In the genomic region with DNA sequence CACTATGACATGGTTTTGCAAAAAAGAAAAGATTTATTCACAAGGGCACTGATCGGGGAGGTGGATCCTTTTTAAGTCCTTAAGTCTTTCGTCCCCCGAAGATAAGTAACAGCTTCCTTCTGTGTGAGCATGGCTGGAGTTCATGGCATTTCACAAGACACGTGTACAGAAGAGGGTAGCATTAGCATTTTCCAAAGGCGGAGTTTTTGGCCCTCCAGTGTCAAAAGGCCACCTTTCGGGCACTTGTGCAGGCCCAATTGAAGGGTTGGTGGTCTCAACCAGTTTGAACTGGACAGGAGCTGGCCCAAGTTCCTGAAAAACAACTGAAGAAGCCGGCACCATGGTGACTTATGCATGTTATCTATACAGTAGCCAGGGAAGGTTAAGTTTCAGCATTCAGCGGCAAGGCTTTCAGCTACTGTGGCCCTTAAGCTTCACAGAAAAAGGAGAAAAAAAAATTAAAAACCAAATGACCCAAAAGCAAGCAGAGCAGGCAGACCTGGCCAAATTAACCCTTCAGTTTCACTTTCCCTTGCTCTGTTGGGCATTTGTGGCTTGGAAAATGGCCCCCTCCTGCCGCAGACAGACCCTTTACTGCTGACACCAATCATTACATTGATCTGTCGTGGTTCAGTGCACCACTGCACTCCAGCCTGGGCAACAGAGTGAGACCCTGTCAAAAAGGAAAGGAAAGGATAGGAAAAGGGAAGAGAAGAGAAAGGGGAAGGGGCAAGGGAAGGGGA, we compare ENCODE assay signal across 1 cellular context.
TF ChIP-seq lines count a peak whose summit lies in the region.

No MANE protein-coding gene starts in this region.

TF ChIP-seq in K562, 482 proteins besides CTCF, POLR2A, EP300 and RAD21 (continued from another document and continues in another):
- TF ChIP-seq, protein P1, sequence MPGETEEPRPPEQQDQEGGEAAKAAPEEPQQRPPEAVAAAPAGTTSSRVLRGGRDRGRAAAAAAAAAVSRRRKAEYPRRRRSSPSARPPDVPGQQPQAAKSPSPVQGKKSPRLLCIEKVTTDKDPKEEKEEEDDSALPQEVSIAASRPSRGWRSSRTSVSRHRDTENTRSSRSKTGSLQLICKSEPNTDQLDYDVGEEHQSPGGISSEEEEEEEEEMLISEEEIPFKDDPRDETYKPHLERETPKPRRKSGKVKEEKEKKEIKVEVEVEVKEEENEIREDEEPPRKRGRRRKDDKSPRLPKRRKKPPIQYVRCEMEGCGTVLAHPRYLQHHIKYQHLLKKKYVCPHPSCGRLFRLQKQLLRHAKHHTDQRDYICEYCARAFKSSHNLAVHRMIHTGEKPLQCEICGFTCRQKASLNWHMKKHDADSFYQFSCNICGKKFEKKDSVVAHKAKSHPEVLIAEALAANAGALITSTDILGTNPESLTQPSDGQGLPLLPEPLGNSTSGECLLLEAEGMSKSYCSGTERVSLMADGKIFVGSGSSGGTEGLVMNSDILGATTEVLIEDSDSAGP (CRISPR knock-in tag; IDR thresholded peaks at IDR 0.05): no peak
- no peak for TF ChIP-seq SMC3 (conservative IDR thresholded peaks at IDR 0.05; ENCODE audit: insufficient read depth, low read depth, low read length)
- TF ChIP-seq NCOR1 (IDR thresholded peaks at IDR 0.05): no peak
- no peak; the same call in 1 of the 2 replicates for TF ChIP-seq ZNF311 (CRISPR knock-in tag; IDR thresholded peaks at IDR 0.05)
- no peak for TF ChIP-seq EGR1 (conservative IDR thresholded peaks at IDR 0.05)
- TF ChIP-seq ATF7 (IDR thresholded peaks at IDR 0.05): 0 out of 2 replicates have a peak, but pooled peaks have one; percentile 31
- no peak for TF ChIP-seq ZNF699 (CRISPR knock-in tag; IDR thresholded peaks at IDR 0.05; ENCODE audit: insufficient replicate concordance)
- TF ChIP-seq CXXC5 (CRISPR knock-in tag; IDR thresholded peaks at IDR 0.05): peak; percentile 45; the same call in 1 of the 2 replicates
- TF ChIP-seq, protein P2, sequence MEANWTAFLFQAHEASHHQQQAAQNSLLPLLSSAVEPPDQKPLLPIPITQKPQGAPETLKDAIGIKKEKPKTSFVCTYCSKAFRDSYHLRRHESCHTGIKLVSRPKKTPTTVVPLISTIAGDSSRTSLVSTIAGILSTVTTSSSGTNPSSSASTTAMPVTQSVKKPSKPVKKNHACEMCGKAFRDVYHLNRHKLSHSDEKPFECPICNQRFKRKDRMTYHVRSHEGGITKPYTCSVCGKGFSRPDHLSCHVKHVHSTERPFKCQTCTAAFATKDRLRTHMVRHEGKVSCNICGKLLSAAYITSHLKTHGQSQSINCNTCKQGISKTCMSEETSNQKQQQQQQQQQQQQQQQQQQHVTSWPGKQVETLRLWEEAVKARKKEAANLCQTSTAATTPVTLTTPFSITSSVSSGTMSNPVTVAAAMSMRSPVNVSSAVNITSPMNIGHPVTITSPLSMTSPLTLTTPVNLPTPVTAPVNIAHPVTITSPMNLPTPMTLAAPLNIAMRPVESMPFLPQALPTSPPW (CRISPR knock-in tag; IDR thresholded peaks at IDR 0.05): peak; percentile 40
- no peak for TF ChIP-seq ZNF79 (CRISPR knock-in tag; IDR thresholded peaks at IDR 0.05; ENCODE audit: low read depth)
- TF ChIP-seq, protein P3, sequence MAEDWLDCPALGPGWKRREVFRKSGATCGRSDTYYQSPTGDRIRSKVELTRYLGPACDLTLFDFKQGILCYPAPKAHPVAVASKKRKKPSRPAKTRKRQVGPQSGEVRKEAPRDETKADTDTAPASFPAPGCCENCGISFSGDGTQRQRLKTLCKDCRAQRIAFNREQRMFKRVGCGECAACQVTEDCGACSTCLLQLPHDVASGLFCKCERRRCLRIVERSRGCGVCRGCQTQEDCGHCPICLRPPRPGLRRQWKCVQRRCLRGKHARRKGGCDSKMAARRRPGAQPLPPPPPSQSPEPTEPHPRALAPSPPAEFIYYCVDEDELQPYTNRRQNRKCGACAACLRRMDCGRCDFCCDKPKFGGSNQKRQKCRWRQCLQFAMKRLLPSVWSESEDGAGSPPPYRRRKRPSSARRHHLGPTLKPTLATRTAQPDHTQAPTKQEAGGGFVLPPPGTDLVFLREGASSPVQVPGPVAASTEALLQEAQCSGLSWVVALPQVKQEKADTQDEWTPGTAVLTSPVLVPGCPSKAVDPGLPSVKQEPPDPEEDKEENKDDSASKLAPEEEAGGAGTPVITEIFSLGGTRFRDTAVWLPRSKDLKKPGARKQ (CRISPR knock-in tag; IDR thresholded peaks at IDR 0.05): peak; percentile 76; the same call in 1 of the 2 replicates
- TF ChIP-seq NCOA4 (IDR thresholded peaks at IDR 0.05; ENCODE audit: partially characterized antibody): no peak
- TF ChIP-seq, protein P4, sequence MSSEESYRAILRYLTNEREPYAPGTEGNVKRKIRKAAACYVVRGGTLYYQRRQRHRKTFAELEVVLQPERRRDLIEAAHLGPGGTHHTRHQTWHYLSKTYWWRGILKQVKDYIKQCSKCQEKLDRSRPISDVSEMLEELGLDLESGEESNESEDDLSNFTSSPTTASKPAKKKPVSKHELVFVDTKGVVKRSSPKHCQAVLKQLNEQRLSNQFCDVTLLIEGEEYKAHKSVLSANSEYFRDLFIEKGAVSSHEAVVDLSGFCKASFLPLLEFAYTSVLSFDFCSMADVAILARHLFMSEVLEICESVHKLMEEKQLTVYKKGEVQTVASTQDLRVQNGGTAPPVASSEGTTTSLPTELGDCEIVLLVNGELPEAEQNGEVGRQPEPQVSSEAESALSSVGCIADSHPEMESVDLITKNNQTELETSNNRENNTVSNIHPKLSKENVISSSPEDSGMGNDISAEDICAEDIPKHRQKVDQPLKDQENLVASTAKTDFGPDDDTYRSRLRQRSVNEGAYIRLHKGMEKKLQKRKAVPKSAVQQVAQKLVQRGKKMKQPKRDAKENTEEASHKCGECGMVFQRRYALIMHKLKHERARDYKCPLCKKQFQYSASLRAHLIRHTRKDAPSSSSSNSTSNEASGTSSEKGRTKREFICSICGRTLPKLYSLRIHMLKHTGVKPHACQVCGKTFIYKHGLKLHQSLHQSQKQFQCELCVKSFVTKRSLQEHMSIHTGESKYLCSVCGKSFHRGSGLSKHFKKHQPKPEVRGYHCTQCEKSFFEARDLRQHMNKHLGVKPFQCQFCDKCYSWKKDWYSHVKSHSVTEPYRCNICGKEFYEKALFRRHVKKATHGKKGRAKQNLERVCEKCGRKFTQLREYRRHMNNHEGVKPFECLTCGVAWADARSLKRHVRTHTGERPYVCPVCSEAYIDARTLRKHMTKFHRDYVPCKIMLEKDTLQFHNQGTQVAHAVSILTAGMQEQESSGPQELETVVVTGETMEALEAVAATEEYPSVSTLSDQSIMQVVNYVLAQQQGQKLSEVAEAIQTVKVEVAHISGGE (CRISPR knock-in tag; IDR thresholded peaks at IDR 0.05): peak in 2 of 3 experiments; percentile 30 to 59; a peak in 2 of 6 replicates
- no peak for TF ChIP-seq STAG1 (CRISPR knock-in tag; IDR thresholded peaks at IDR 0.05; ENCODE audit: borderline replicate concordance)
- TF ChIP-seq L3MBTL2 (IDR thresholded peaks at IDR 0.05): peak; percentile 88
- TF ChIP-seq BRD9 (IDR thresholded peaks at IDR 0.05; ENCODE audit: low read depth, partially characterized antibody): no peak
- TF ChIP-seq ZFP36 (IDR thresholded peaks at IDR 0.05; ENCODE audit: low read depth, low read length, partially characterized antibody): peak; percentile 12
- peak; percentile 32 for TF ChIP-seq RBBP5 (IDR thresholded peaks at IDR 0.05; ENCODE audit: borderline replicate concordance, insufficient read depth, low read length, poor library complexity, severe bottlenecking)
- TF ChIP-seq TSC22D4 (tag; IDR thresholded peaks at IDR 0.05): peak; percentile 91
- TF ChIP-seq CBX8 (IDR thresholded peaks at IDR 0.05; ENCODE audit: borderline replicate concordance, extremely low read depth, low read depth, low read length, poor library complexity, severe bottlenecking): no peak
- TF ChIP-seq E2F3 (CRISPR knock-in tag; IDR thresholded peaks at IDR 0.05): peak; percentile 39; the same call in 1 of the 2 replicates
- TF ChIP-seq TEAD1 (CRISPR knock-in tag; IDR thresholded peaks at IDR 0.05): peak; percentile 1 to 57; a peak in 1 of 4 replicates
- 0 out of 2 replicates have a peak, but pooled peaks have one; percentile 49 for TF ChIP-seq HSF4 (CRISPR knock-in tag; IDR thresholded peaks at IDR 0.05; ENCODE audit: borderline replicate concordance)
- TF ChIP-seq ZNF76 (CRISPR knock-in tag; IDR thresholded peaks at IDR 0.05; ENCODE audit: borderline replicate concordance): 0 out of 2 replicates have a peak, but pooled peaks have one; percentile 11
- TF ChIP-seq, protein P5, sequence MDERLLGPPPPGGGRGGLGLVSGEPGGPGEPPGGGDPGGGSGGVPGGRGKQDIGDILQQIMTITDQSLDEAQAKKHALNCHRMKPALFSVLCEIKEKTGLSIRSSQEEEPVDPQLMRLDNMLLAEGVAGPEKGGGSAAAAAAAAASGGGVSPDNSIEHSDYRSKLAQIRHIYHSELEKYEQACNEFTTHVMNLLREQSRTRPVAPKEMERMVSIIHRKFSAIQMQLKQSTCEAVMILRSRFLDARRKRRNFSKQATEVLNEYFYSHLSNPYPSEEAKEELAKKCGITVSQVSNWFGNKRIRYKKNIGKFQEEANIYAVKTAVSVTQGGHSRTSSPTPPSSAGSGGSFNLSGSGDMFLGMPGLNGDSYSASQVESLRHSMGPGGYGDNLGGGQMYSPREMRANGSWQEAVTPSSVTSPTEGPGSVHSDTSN (CRISPR knock-in tag; IDR thresholded peaks at IDR 0.05; ENCODE audit: low read depth): no peak
- TF ChIP-seq, protein P5 (tag; conservative IDR thresholded peaks at IDR 0.05; ENCODE audit: low read depth): peak; percentile 77
- TF ChIP-seq HDAC8 (tag; IDR thresholded peaks at IDR 0.05): no peak
- TF ChIP-seq MAZ (CRISPR knock-in tag; conservative IDR thresholded peaks at IDR 0.05 in 1 of 2, IDR thresholded peaks at IDR 0.05 in 1 of 2): 0 out of 4 replicates have a peak, but pooled peaks of 1 of the 2 experiments have one; percentile 25
- 0 out of 4 replicates have a peak, but pooled peaks of 1 of the 2 experiments have one; percentile 22 for TF ChIP-seq NRF1 (conservative IDR thresholded peaks at IDR 0.05 in 1 of 2, IDR thresholded peaks at IDR 0.05 in 1 of 2)
- TF ChIP-seq, protein P6, sequence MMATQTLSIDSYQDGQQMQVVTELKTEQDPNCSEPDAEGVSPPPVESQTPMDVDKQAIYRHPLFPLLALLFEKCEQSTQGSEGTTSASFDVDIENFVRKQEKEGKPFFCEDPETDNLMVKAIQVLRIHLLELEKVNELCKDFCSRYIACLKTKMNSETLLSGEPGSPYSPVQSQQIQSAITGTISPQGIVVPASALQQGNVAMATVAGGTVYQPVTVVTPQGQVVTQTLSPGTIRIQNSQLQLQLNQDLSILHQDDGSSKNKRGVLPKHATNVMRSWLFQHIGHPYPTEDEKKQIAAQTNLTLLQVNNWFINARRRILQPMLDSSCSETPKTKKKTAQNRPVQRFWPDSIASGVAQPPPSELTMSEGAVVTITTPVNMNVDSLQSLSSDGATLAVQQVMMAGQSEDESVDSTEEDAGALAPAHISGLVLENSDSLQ (IDR thresholded peaks at IDR 0.05): peak; percentile 68
- peak; percentile 17 for TF ChIP-seq PHF20 (IDR thresholded peaks at IDR 0.05; ENCODE audit: partially characterized antibody)
- TF ChIP-seq IFI16 (CRISPR knock-in tag; IDR thresholded peaks at IDR 0.05): 0 out of 2 replicates have a peak, but pooled peaks have one; percentile 16
- TF ChIP-seq, protein P7, sequence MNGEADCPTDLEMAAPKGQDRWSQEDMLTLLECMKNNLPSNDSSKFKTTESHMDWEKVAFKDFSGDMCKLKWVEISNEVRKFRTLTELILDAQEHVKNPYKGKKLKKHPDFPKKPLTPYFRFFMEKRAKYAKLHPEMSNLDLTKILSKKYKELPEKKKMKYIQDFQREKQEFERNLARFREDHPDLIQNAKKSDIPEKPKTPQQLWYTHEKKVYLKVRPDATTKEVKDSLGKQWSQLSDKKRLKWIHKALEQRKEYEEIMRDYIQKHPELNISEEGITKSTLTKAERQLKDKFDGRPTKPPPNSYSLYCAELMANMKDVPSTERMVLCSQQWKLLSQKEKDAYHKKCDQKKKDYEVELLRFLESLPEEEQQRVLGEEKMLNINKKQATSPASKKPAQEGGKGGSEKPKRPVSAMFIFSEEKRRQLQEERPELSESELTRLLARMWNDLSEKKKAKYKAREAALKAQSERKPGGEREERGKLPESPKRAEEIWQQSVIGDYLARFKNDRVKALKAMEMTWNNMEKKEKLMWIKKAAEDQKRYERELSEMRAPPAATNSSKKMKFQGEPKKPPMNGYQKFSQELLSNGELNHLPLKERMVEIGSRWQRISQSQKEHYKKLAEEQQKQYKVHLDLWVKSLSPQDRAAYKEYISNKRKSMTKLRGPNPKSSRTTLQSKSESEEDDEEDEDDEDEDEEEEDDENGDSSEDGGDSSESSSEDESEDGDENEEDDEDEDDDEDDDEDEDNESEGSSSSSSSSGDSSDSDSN (IDR thresholded peaks at IDR 0.05; ENCODE audit: borderline replicate concordance in 1 of 2, low read depth in 2 of 2, low read length in 2 of 2): peak; percentile 45 to 74; a peak in 1 of 4 replicates
- no peak for TF ChIP-seq HMGN3 (IDR thresholded peaks at IDR 0.05; ENCODE audit: borderline replicate concordance, extremely low read depth, insufficient read length, low read depth, low read length)
- no peak for TF ChIP-seq LARP7 (IDR thresholded peaks at IDR 0.05)
- TF ChIP-seq ZEB2 (IDR thresholded peaks at IDR 0.05): no peak
- TF ChIP-seq, protein P8, sequence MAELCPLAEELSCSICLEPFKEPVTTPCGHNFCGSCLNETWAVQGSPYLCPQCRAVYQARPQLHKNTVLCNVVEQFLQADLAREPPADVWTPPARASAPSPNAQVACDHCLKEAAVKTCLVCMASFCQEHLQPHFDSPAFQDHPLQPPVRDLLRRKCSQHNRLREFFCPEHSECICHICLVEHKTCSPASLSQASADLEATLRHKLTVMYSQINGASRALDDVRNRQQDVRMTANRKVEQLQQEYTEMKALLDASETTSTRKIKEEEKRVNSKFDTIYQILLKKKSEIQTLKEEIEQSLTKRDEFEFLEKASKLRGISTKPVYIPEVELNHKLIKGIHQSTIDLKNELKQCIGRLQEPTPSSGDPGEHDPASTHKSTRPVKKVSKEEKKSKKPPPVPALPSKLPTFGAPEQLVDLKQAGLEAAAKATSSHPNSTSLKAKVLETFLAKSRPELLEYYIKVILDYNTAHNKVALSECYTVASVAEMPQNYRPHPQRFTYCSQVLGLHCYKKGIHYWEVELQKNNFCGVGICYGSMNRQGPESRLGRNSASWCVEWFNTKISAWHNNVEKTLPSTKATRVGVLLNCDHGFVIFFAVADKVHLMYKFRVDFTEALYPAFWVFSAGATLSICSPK (IDR thresholded peaks at IDR 0.05; ENCODE audit: borderline replicate concordance): no peak
- 0 out of 4 replicates have a peak, but pooled peaks of 1 of the 2 experiments have one; percentile 32 for TF ChIP-seq SRF (CRISPR knock-in tag; IDR thresholded peaks at IDR 0.05)
